ENCODE assay signal across 10 cellular contexts in the genomic region with DNA sequence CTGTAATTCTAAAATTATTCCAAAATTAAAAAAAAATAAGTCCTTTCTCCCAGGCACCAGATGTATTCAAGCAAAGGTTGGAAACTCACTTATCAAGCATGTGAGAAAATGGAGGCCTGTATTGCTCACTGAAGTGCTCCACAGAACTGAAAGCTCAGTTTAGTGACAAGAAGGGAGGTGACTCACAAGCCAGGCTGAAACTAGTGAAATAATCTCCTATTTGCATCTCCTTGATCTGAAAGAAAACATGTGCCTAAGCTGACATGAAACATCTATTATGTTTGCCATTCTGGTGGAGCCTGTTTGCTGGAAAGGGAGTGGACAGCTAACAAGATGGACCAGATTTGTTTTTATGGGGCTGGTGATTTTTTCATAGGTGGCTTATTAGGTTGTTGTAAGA. TPM values are rescaled to one million over a fixed set of nuclear protein-coding genes. Genes with fewer than 3 reads are reported as not detected.
DNase-seq lines count a peak whose midpoint lies in the region; ATAC-seq and TF ChIP-seq lines count a peak whose summit lies in the region.
"Had no signal": no experiment of that assay in that cellular context is flagged by ENCODE, and none has a peak within 500 bp of the region (broad histone marks: within the 10 kb centered on the region; RNA-seq: fewer than 3 reads in every experiment).

No MANE protein-coding gene starts in this region.

- H3K27me3 Mint-ChIP-seq in T-helper 2 cell treated with Interferon-gamma antibody and Interleukin-4, amounts not matched to agents 5 μg/mL and 100 μg/mL, for 36 hours (ENCODE audit: low read depth), result no peaks in the 10 kb centered on the region
- H3K27me3 Mint-ChIP-seq in T-cell, result peaks cover 0 to 4% of the 10 kb centered on the region in 2 donors

- H3K9me3 Mint-ChIP-seq in T-helper 2 cell treated with Interferon-gamma antibody and Interleukin-4, amounts not matched to agents 5 μg/mL and 100 μg/mL, for 36 hours, result no peaks in the 10 kb centered on the region
- H3K9me3 Mint-ChIP-seq in T-cell, result peaks cover 0 to 4% (median 0%) of the 10 kb centered on the region in 3 donors

- TF ChIP-seq POLR2A in stomach (IDR thresholded peaks at IDR 0.05), result no peak

- TF ChIP-seq EP300 in stomach (IDR thresholded peaks at IDR 0.05), result no peak

- no peak overlapping the region for H3K4me3 ChIP-seq in astrocyte of the spinal cord (ENCODE audit: low read depth, low read length)
- H3K4me3 ChIP-seq in stomach, result no peak overlapping the region
- H3K4me3 ChIP-seq: A549 had no signal

- no peak overlapping the region for H3K27ac Mint-ChIP-seq in T-helper 2 cell treated with Interferon-gamma antibody and Interleukin-4, amounts not matched to agents 5 μg/mL and 100 μg/mL, for 36 hours
- H3K27ac Mint-ChIP-seq in T-cell, result no peak overlapping the region

- POLR2A ChIA-PET in T-cell (lab: Charles Lee), result no interaction called here

- peak; percentile 4 for DNase-seq in T-helper 2 cell treated with Interferon-gamma antibody and Interleukin-4, amounts not matched to agents 5 μg/mL and 100 μg/mL, for 36 hours (ENCODE audit: low spot score)
- DNase-seq in T-helper 2 cell (no peak), astrocyte of the spinal cord (ENCODE audit: low read depth, low spot score) (peak; percentile 15), stomach (no peak), T-cell (no peak), NCI-H2029 (lab: John Stamatoyannopoulos, UW) (no peak)
- DNase-seq: activated naive CD4-positive, alpha-beta T cell treated with Interleukin-2 at 50 U/mL for 16 hours had no signal

- H3K4me1 Mint-ChIP-seq in T-helper 2 cell treated with Interferon-gamma antibody and Interleukin-4, amounts not matched to agents 5 μg/mL and 100 μg/mL, for 36 hours (ENCODE audit: low read depth), result no peaks in the 10 kb centered on the region
- no peaks in the 10 kb centered on the region for H3K4me1 Mint-ChIP-seq in T-cell

- TF ChIP-seq CTCF in astrocyte of the spinal cord (IDR thresholded peaks at IDR 0.05; ENCODE audit: low read depth, low read length) (no peak), stomach (IDR thresholded peaks at IDR 0.05) (no peak)

- peaks cover 0 to 8% (median 2%) of the 10 kb centered on the region in 4 donors for H3K4me1 ChIP-seq in stomach
- H3K4me1 ChIP-seq: A549 had no signal

- H3K27me3 ChIP-seq in stomach, result peaks cover 0 to 2% (median 0%) of the 10 kb centered on the region in 3 donors

- CTCF ChIA-PET in T-cell (lab: Charles Lee), result no interaction called here

- intact Hi-C loops in stomach (cut with DNase I; ENCODE audit: low total_unique reads), result no loop called here

- peak overlapping the region in 3 of 5 donors; percentile 8 to 63 (median 52) for H3K27ac ChIP-seq in stomach
- H3K27ac ChIP-seq: A549 had no signal

- peaks cover 0 to 6% (median 0%) of the 10 kb centered on the region in 4 donors for H3K9me3 ChIP-seq in stomach
- H3K9me3 ChIP-seq: A549 had no signal

- no peaks in the 10 kb centered on the region for H3K36me3 Mint-ChIP-seq in T-helper 2 cell treated with Interferon-gamma antibody and Interleukin-4, amounts not matched to agents 5 μg/mL and 100 μg/mL, for 36 hours (ENCODE audit: low read depth)
- H3K36me3 Mint-ChIP-seq in T-cell, result no peaks in the 10 kb centered on the region

- ATAC-seq in HG02943 (IDR thresholded peaks at IDR 0.05; ENCODE audit: low read depth, unreplicated experiment) (peak; percentile 67), T-cell (replicated peaks in 1 of 4) (no peak), HG03097 (IDR thresholded peaks at IDR 0.05; ENCODE audit: low FRiP score, unreplicated experiment) (no peak)
- ATAC-seq: A549 had no signal

- in situ Hi-C loops in astrocyte of the spinal cord (cut with HindIII; ENCODE audit: low sequenced_read_pairs), result no loop called here

- no peak overlapping the region for H3K4me3 Mint-ChIP-seq in T-helper 2 cell treated with Interferon-gamma antibody and Interleukin-4, amounts not matched to agents 5 μg/mL and 100 μg/mL, for 36 hours
- H3K4me3 Mint-ChIP-seq in T-cell, result no peak overlapping the region

- H3K36me3 ChIP-seq in stomach, result no peaks in the 10 kb centered on the region

RNA-seq across cellular contexts. Expression of a gene that starts 54.0 kb away (rescaled TPM):
- total RNA-seq in stomach (not detected), T-cell (not detected)
- polyA plus RNA-seq in stomach, result not detected
- polyA plus RNA-seq: A549 had no signal

Comparison
In these comparisons a context has a peak if more than half of its experiments do, and no peak if none do; other contexts are left out.
1. DNase-seq: peak in T-helper 2 cell treated with Interferon-gamma antibody and Interleukin-4, amounts not matched to agents 5 μg/mL and 100 μg/mL, for 36 hours (single experiment) and astrocyte of the spinal cord (single experiment); none in T-helper 2 cell (0 of 5), stomach (single experiment), T-cell (0 of 34) and NCI-H2029 (single experiment).